Comparison of ENCODE assay signal across 11 cellular contexts in genomic region chr18:2935438-2936192, GRCh38.
A peak's percentile ranks its signal among the peaks of the same experiment; 100 is the strongest.
DNase-seq lines count a peak whose midpoint lies in the region; ATAC-seq and TF ChIP-seq lines count a peak whose summit lies in the region.
"Had no signal": no experiment of that assay in that cellular context is flagged by ENCODE, and none has a peak within 500 bp of the region (broad histone marks: within the 10 kb centered on the region; RNA-seq: fewer than 3 reads in every experiment).

No MANE protein-coding gene starts in this region.

- H3K4me3 ChIP-seq in fibroblast of pulmonary artery (replicated peaks; ENCODE audit: low read depth, low read length): no peak overlapping the region
- H3K4me3 ChIP-seq: gastroesophageal sphincter had no signal

- H3K9me3 Mint-ChIP-seq in activated naive CD4-positive, alpha-beta T cell treated with anti-CD3 and anti-CD28 coated beads, Interleukin-2, amount 50 U/mL, for 24 hours: no peaks in the 10 kb centered on the region
- H3K9me3 Mint-ChIP-seq in activated T-helper 1 cell treated with anti-CD3 and anti-CD28 coated beads, Interleukin-12 subunit alpha, Interleukin-12 subunit beta, Interleukin-2, Interleukin-4 antibody, amounts not matched to agents 30 ng/mL and 10 ng/mL and 1 ng/mL, durations not matched to agents 14 hours and 24 hours and 36 hours: no peaks in the 10 kb centered on the region
- H3K9me3 Mint-ChIP-seq in stimulated activated naive CD8-positive, alpha-beta T cell treated with anti-CD3 and anti-CD28 coated beads, Interleukin-15, Interleukin-2, amounts not matched to agents 100 ng/mL and 50 ng/mL, for 24 hours: no peaks in the 10 kb centered on the region

- H3K4me3 Mint-ChIP-seq in activated naive CD4-positive, alpha-beta T cell treated with anti-CD3 and anti-CD28 coated beads, Interleukin-2, amount 50 U/mL, for 24 hours: no peak overlapping the region
- no peak overlapping the region for H3K4me3 Mint-ChIP-seq in activated T-helper 1 cell treated with anti-CD3 and anti-CD28 coated beads, Interleukin-12 subunit alpha, Interleukin-12 subunit beta, Interleukin-2, Interleukin-4 antibody, amounts not matched to agents 30 ng/mL and 10 ng/mL and 1 ng/mL, durations not matched to agents 14 hours and 24 hours and 36 hours
- H3K4me3 Mint-ChIP-seq in stimulated activated naive CD8-positive, alpha-beta T cell treated with anti-CD3 and anti-CD28 coated beads, Interleukin-15, Interleukin-2, amounts not matched to agents 100 ng/mL and 50 ng/mL, for 24 hours: no peak overlapping the region

- intact Hi-C loops in activated T-helper 1 cell treated with anti-CD3 and anti-CD28 coated beads, Interleukin-12 subunit alpha, Interleukin-12 subunit beta, Interleukin-2, Interleukin-4 antibody, amounts not matched to agents 30 ng/mL and 10 ng/mL and 1 ng/mL, durations not matched to agents 14 hours and 24 hours and 36 hours (cut with micrococcal nuclease): no loop called here

- TF ChIP-seq CTCF in fibroblast of pulmonary artery (IDR thresholded peaks at IDR 0.05; ENCODE audit: low read length, missing control alignments): no peak

- peaks cover 59% of the 10 kb centered on the region for H3K4me1 Mint-ChIP-seq in activated naive CD4-positive, alpha-beta T cell treated with anti-CD3 and anti-CD28 coated beads, Interleukin-2, amount 50 U/mL, for 24 hours
- H3K4me1 Mint-ChIP-seq in activated T-helper 1 cell treated with anti-CD3 and anti-CD28 coated beads, Interleukin-12 subunit alpha, Interleukin-12 subunit beta, Interleukin-2, Interleukin-4 antibody, amounts not matched to agents 30 ng/mL and 10 ng/mL and 1 ng/mL, durations not matched to agents 14 hours and 24 hours and 36 hours (ENCODE audit: low read depth): peaks cover 38% of the 10 kb centered on the region
- H3K4me1 Mint-ChIP-seq in stimulated activated naive CD8-positive, alpha-beta T cell treated with anti-CD3 and anti-CD28 coated beads, Interleukin-15, Interleukin-2, amounts not matched to agents 100 ng/mL and 50 ng/mL, for 24 hours (ENCODE audit: low read depth): peaks cover 50% of the 10 kb centered on the region

- H3K27me3 Mint-ChIP-seq in activated naive CD4-positive, alpha-beta T cell treated with anti-CD3 and anti-CD28 coated beads, Interleukin-2, amount 50 U/mL, for 24 hours: no peaks in the 10 kb centered on the region
- H3K27me3 Mint-ChIP-seq in activated T-helper 1 cell treated with anti-CD3 and anti-CD28 coated beads, Interleukin-12 subunit alpha, Interleukin-12 subunit beta, Interleukin-2, Interleukin-4 antibody, amounts not matched to agents 30 ng/mL and 10 ng/mL and 1 ng/mL, durations not matched to agents 14 hours and 24 hours and 36 hours (ENCODE audit: insufficient read depth): no peaks in the 10 kb centered on the region
- no peaks in the 10 kb centered on the region for H3K27me3 Mint-ChIP-seq in stimulated activated naive CD8-positive, alpha-beta T cell treated with anti-CD3 and anti-CD28 coated beads, Interleukin-15, Interleukin-2, amounts not matched to agents 100 ng/mL and 50 ng/mL, for 24 hours

- DNase-seq in activated naive CD4-positive, alpha-beta T cell (lab: John Stamatoyannopoulos, UW): no peak
- no peak for DNase-seq in activated T-helper 1 cell treated with anti-CD3 and anti-CD28 coated beads, Interleukin-12 subunit alpha, Interleukin-12 subunit beta, Interleukin-2, Interleukin-4 antibody, amounts not matched to agents 30 ng/mL and 10 ng/mL and 1 ng/mL, durations not matched to agents 14 hours and 24 hours and 36 hours (ENCODE audit: low spot score)
- DNase-seq in fibroblast of pulmonary artery (ENCODE audit: low read depth) (peak; percentile 49), hippocampal formation (lab: John Stamatoyannopoulos, UW) (no peak), NCI-H446 (lab: John Stamatoyannopoulos, UW) (no peak)
- DNase-seq: MV-4-11, SIG-M5 had no signal

- peak overlapping the region; percentile 94 for H3K27ac Mint-ChIP-seq in activated naive CD4-positive, alpha-beta T cell treated with anti-CD3 and anti-CD28 coated beads, Interleukin-2, amount 50 U/mL, for 24 hours
- H3K27ac Mint-ChIP-seq in activated T-helper 1 cell treated with anti-CD3 and anti-CD28 coated beads, Interleukin-12 subunit alpha, Interleukin-12 subunit beta, Interleukin-2, Interleukin-4 antibody, amounts not matched to agents 30 ng/mL and 10 ng/mL and 1 ng/mL, durations not matched to agents 14 hours and 24 hours and 36 hours: peak overlapping the region; percentile 57
- H3K27ac Mint-ChIP-seq in stimulated activated naive CD8-positive, alpha-beta T cell treated with anti-CD3 and anti-CD28 coated beads, Interleukin-15, Interleukin-2, amounts not matched to agents 100 ng/mL and 50 ng/mL, for 24 hours: peak overlapping the region; percentile 82

- ATAC-seq in GM18861 (IDR thresholded peaks at IDR 0.05; ENCODE audit: unreplicated experiment): no peak
- ATAC-seq: gastroesophageal sphincter had no signal

- H3K36me3 Mint-ChIP-seq in activated naive CD4-positive, alpha-beta T cell treated with anti-CD3 and anti-CD28 coated beads, Interleukin-2, amount 50 U/mL, for 24 hours: peaks cover 11% of the 10 kb centered on the region
- peaks cover 44% of the 10 kb centered on the region for H3K36me3 Mint-ChIP-seq in activated T-helper 1 cell treated with anti-CD3 and anti-CD28 coated beads, Interleukin-12 subunit alpha, Interleukin-12 subunit beta, Interleukin-2, Interleukin-4 antibody, amounts not matched to agents 30 ng/mL and 10 ng/mL and 1 ng/mL, durations not matched to agents 14 hours and 24 hours and 36 hours (ENCODE audit: low read depth)
- peaks cover 86% of the 10 kb centered on the region for H3K36me3 Mint-ChIP-seq in stimulated activated naive CD8-positive, alpha-beta T cell treated with anti-CD3 and anti-CD28 coated beads, Interleukin-15, Interleukin-2, amounts not matched to agents 100 ng/mL and 50 ng/mL, for 24 hours (ENCODE audit: low read depth)
